ENCODE assay signal across 30 cellular contexts in the genomic region with DNA sequence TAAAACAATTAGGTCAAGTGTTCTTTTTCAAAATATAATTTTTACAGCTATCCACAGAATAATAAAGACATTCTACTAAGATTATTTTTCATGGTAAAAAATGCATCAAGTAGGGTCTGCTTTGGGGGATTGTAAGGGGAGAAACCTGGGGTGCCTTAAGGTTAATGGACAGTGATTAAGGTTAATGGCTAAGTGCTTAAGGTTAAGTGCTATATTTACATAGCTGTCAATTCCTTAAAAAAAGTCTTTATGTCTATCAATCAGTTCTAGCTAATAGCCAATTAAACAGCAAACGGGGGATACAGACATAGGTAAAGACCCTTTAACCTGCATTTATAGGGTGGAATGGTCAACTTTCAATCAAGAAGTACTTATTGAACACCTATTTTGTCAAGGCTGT.
"Had no signal": no experiment of that assay in that cellular context is flagged by ENCODE, and none has a peak within 500 bp of the region (broad histone marks: within the 10 kb centered on the region; RNA-seq: fewer than 3 reads in every experiment).

No MANE protein-coding gene starts in this region.

- DNase-seq: activated CD4-positive, alpha-beta memory T cell treated with anti-CD3 and anti-CD28 coated beads, Interleukin-2, amount 10 ng/mL, durations not matched to agents 7 days and 5 days; activated CD4-positive, alpha-beta T cell treated with anti-CD3 and anti-CD28 coated beads for 1 hour; activated CD4-positive, alpha-beta T cell treated with anti-CD3 and anti-CD28 coated beads for 36 hours; activated CD4-positive, alpha-beta T cell treated with anti-CD3 and anti-CD28 coated beads for 48 hours; activated CD4-positive, alpha-beta T cell treated with anti-CD3 and anti-CD28 coated beads, Interleukin-2, amount 10 ng/mL, durations not matched to agents 7 days and 5 days; activated CD4-positive, alpha-beta T cell treated with anti-CD3 and anti-CD28 coated beads, Interleukin-2, amount 50 U/mL, for 48 hours; activated CD4-positive, CD25-positive, alpha-beta regulatory T cell; activated CD8-positive, alpha-beta memory T cell treated with anti-CD3 and anti-CD28 coated beads for 24 hours; activated CD8-positive, alpha-beta memory T cell treated with anti-CD3 and anti-CD28 coated beads, Interleukin-2, amount 10 ng/mL, durations not matched to agents 7 days and 5 days; activated CD8-positive, alpha-beta memory T cell treated with anti-CD3 and anti-CD28 coated beads, Interleukin-2, amount 50 U/mL, for 48 hours; activated CD8-positive, alpha-beta T cell treated with anti-CD3 and anti-CD28 coated beads, Interleukin-2, amount 10 ng/mL, durations not matched to agents 7 days and 5 days; activated gamma-delta T cell; activated naive CD4-positive, alpha-beta T cell treated with anti-CD3 and anti-CD28 coated beads, Interleukin-2, amount 10 ng/mL, durations not matched to agents 7 days and 5 days; activated naive CD4-positive, alpha-beta T cell treated with Interleukin-2 at 50 U/mL for 16 hours; activated naive CD8-positive, alpha-beta T cell treated with anti-CD3 and anti-CD28 coated beads, Interleukin-2, amount 10 ng/mL, durations not matched to agents 7 days and 5 days; activated naive CD8-positive, alpha-beta T cell treated with anti-CD3 and anti-CD28 coated beads, Interleukin-2, amount 50 U/mL, for 24 hours; activated T-cell treated with anti-CD3 and anti-CD28 coated beads, Interleukin-2, amount 50 U/mL, for 24 hours; activated T-cell treated with anti-CD3 and anti-CD28 coated beads, Interleukin-2, amount 50 U/mL, for 48 hours; amygdala; anterior cingulate cortex; caudate nucleus; cerebellar nuclear complex; T-helper 2 cell; T-helper 9 cell had no signal

- H3K9me3 ChIP-seq: ascending aorta had no signal

- FAIRE-seq: bronchial epithelial cell had no signal

- H3K4me3 ChIP-seq: ascending aorta, cardiac muscle cell had no signal

- H3K27me3 ChIP-seq: ascending aorta, cardiac muscle cell had no signal

- H3K27ac ChIP-seq: ascending aorta, cardiac muscle cell, VCaP had no signal

- H3K4me1 ChIP-seq: ascending aorta had no signal

- H3K36me3 ChIP-seq: ascending aorta, cardiac muscle cell had no signal

- ATAC-seq: activated CD4-positive, alpha-beta T cell treated with anti-CD3 and anti-CD28 coated beads for 36 hours; activated CD4-positive, CD25-positive, alpha-beta regulatory T cell treated with anti-CD3 and anti-CD28 coated beads, Interleukin-2, amount 50 U/mL, for 24 hours; activated CD8-positive, alpha-beta memory T cell treated with anti-CD3 and anti-CD28 coated beads, Interleukin-2, amount 10 ng/mL, durations not matched to agents 7 days and 5 days; activated CD8-positive, alpha-beta T cell treated with anti-CD3 and anti-CD28 coated beads, Interleukin-2, amount 10 ng/mL, durations not matched to agents 7 days and 5 days; activated naive CD8-positive, alpha-beta T cell treated with anti-CD3 and anti-CD28 coated beads, Interleukin-2, amount 50 U/mL, for 24 hours; WTC11 had no signal
